Comparison of ENCODE assay signal across 10 cellular contexts in the genomic region with DNA sequence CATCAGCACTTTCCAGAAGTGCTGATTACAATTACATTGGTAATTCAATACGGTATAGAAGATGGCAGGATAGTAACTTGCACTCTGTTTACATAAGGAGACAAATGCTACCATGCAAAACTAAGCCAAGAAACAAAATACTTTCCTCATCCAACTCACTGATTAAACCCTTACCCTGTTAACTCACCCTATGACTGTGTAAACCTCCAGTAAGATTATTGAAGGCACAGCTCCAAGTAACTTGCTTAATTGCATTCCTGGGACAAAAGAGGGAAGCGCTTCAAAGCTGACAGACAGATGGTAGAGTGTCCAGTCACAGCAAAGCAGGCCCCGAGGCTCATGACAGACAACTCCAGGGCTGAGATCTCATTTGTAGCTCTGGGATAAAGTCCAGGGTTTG. TPM values are rescaled to one million over a fixed set of nuclear protein-coding genes. Genes with fewer than 3 reads are reported as not detected.
DNase-seq lines count a peak whose midpoint lies in the region; ATAC-seq and TF ChIP-seq lines count a peak whose summit lies in the region.
"Had no signal": no experiment of that assay in that cellular context is flagged by ENCODE, and none has a peak within 500 bp of the region (broad histone marks: within the 10 kb centered on the region; RNA-seq: fewer than 3 reads in every experiment).

No MANE protein-coding gene starts in this region.

- DNase-seq in H4 (ENCODE audit: low spot score) (peak; percentile 46), PC-9 (peak; percentile 25 to 85), heart right ventricle (peak in 1 of 2 donors; percentile 20), gastrocnemius medialis (peak; percentile 20 to 54), posterior vena cava (ENCODE audit: low spot score) (no peak)
- no peak for DNase-seq in activated naive CD4-positive, alpha-beta T cell treated with anti-CD3 and anti-CD28 coated beads, Interleukin-2, amount 50 U/mL, for 72 hours (ENCODE audit: low spot score in 2 of 2)
- DNase-seq in stimulated activated naive CD4-positive, alpha-beta T cell (lab: John Stamatoyannopoulos, UW): no peak
- DNase-seq: stimulated activated CD4-positive, alpha-beta T cell treated with anti-CD3 and anti-CD28 coated beads, Interleukin-4, amount 100 ng/mL, for 24 hours had no signal

- H3K27ac ChIP-seq in PC-9 (no peak overlapping the region), heart right ventricle (peak overlapping the region in 1 of 10 donors; percentile 19), gastrocnemius medialis (peak overlapping the region in 3 of 4 donors; percentile 8 to 62 (median 55))

- H3K9me3 ChIP-seq in PC-9 (ENCODE audit: insufficient read depth, low read depth) (no peaks in the 10 kb centered on the region), heart right ventricle (no peaks in the 10 kb centered on the region), gastrocnemius medialis (no peaks in the 10 kb centered on the region)

- TF ChIP-seq CTCF in PC-9 (conservative IDR thresholded peaks at IDR 0.05) (no peak), heart right ventricle (IDR thresholded peaks at IDR 0.05) (no peak), gastrocnemius medialis (IDR thresholded peaks at IDR 0.05 in 4 of 5, conservative IDR thresholded peaks at IDR 0.05 in 1 of 5) (no peak)

- H3K9me2 ChIP-seq in PC-9 (ENCODE audit: insufficient read depth): no peaks in the 10 kb centered on the region; the same call in 1 of the 2 replicates

- TF ChIP-seq POLR2A in gastrocnemius medialis (IDR thresholded peaks at IDR 0.05): no peak

- H3K79me2 ChIP-seq in PC-9 (ENCODE audit: low read depth): no peaks in the 10 kb centered on the region

- BruUV-seq in PC-9 (replicated peaks; lab: Mats Ljungman, UMichigan): no TSS peak

- no peak overlapping the region for H2AFZ ChIP-seq in PC-9

- no peak overlapping the region for H3K27ac Mint-ChIP-seq in activated naive CD4-positive, alpha-beta T cell treated with anti-CD3 and anti-CD28 coated beads, Interleukin-2, amount 50 U/mL, for 72 hours

- CTCF ChIA-PET in PC-9 (lab: Charles Lee): no interaction called here

- H3K27me3 ChIP-seq in PC-9 (ENCODE audit: insufficient read depth, low read depth) (no peaks in the 10 kb centered on the region), heart right ventricle (no peaks in the 10 kb centered on the region), gastrocnemius medialis (no peaks in the 10 kb centered on the region)

- H3K4me1 ChIP-seq in PC-9 (replicated peaks; ENCODE audit: insufficient read depth): peaks cover 18% of the 10 kb centered on the region
- H3K4me1 ChIP-seq in heart right ventricle: peaks cover 0 to 24% (median 19%) of the 10 kb centered on the region in 9 donors
- H3K4me1 ChIP-seq in gastrocnemius medialis: peaks cover 6 to 8% of the 10 kb centered on the region in 2 donors

- H3F3A ChIP-seq in PC-9 (ENCODE audit: insufficient read depth, low read depth): peaks cover 21% of the 10 kb centered on the region; the same call in 1 of the 2 replicates

- in situ Hi-C loops in gastrocnemius medialis (cut with MboI; ENCODE audit: low sequenced_read_pairs in 4 of 4): no loop called here

- ATAC-seq in heart right ventricle (peak; percentile 55 to 96 (median 80)), gastrocnemius medialis (peak; percentile 88 to 93), HG02870 (IDR thresholded peaks at IDR 0.05; ENCODE audit: unreplicated experiment) (no peak)
- ATAC-seq in activated naive CD4-positive, alpha-beta T cell treated with anti-CD3 and anti-CD28 coated beads, Interleukin-2, amount 50 U/mL, for 72 hours: no peak
- ATAC-seq: HCT116 had no signal

- no peaks in the 10 kb centered on the region for H3K36me3 Mint-ChIP-seq in activated naive CD4-positive, alpha-beta T cell treated with anti-CD3 and anti-CD28 coated beads, Interleukin-2, amount 50 U/mL, for 72 hours

- no peaks in the 10 kb centered on the region for H4K20me1 ChIP-seq in PC-9 (ENCODE audit: insufficient read depth)

- H3K4me3 ChIP-seq in PC-9 (no peak overlapping the region), heart right ventricle (no peak overlapping the region), gastrocnemius medialis (no peak overlapping the region)

- POLR2A ChIA-PET in PC-9 (lab: Charles Lee; ENCODE audit: unreplicated experiment): no interaction called here

- peak overlapping the region; percentile 15 for H3K4me2 ChIP-seq in PC-9

- H3K36me3 ChIP-seq in PC-9 (ENCODE audit: low read depth): no peaks in the 10 kb centered on the region
- H3K36me3 ChIP-seq in heart right ventricle: no peaks in the 10 kb centered on the region
- H3K36me3 ChIP-seq in gastrocnemius medialis: no peaks in the 10 kb centered on the region

- intact Hi-C loops in PC-9 (cut with micrococcal nuclease; ENCODE audit: unreplicated experiment) (no loop called here), heart right ventricle (cut with DNase I) (no loop called here), gastrocnemius medialis (cut with DNase I; ENCODE audit: low total_unique reads) (no loop called here), posterior vena cava (cut with DNase I) (no loop called here)

- no peaks in the 10 kb centered on the region for H3K9me3 Mint-ChIP-seq in activated naive CD4-positive, alpha-beta T cell treated with anti-CD3 and anti-CD28 coated beads, Interleukin-2, amount 50 U/mL, for 72 hours

- WGBS in heart right ventricle, 2 donors: 28 to 30% methylated on average over 3 of the region's 3 CpGs

RNA-seq across cellular contexts. Expression of a gene that starts 6.9 kb away (rescaled TPM):
- 5.0 and 7.4 TPM in 2 replicates for total RNA-seq in H4 (2014; rRNA removed; shearing (Covaris generic))
- total RNA-seq in PC-9 (2021) (15.1 and 17.6 TPM in 2 replicates), heart right ventricle (10 to 100 TPM; 14.4 to 22.5 (median 18.2) TPM), gastrocnemius medialis (10 to 100 TPM; 13.4 to 23.9 (median 20.0) TPM), posterior vena cava (10 to 100 TPM; 16.3 to 17.5 TPM)
- polyA plus RNA-seq in heart right ventricle: 10 to 100 TPM in 1 of 2 donors, 1 to 10 TPM in 1; 9.7 to 12.9 TPM
- total RNA-seq in activated naive CD4-positive, alpha-beta T cell treated with anti-CD3 and anti-CD28 coated beads, Interleukin-2, amount 50 U/mL, for 72 hours: 1 to 10 TPM; 8.3 to 8.9 TPM

Comparison
In these comparisons a context has a peak if more than half of its experiments do, and no peak if none do; other contexts are left out.
1. DNase-seq: peak in H4 (single experiment), PC-9 (2 of 2) and gastrocnemius medialis (2 of 2); none in posterior vena cava (single experiment), activated naive CD4-positive, alpha-beta T cell treated with anti-CD3 and anti-CD28 coated beads, Interleukin-2, amount 50 U/mL, for 72 hours (0 of 2) and stimulated activated naive CD4-positive, alpha-beta T cell (0 of 6).
2. ATAC-seq: peak in heart right ventricle (8 of 8) and gastrocnemius medialis (2 of 2); none in activated naive CD4-positive, alpha-beta T cell treated with anti-CD3 and anti-CD28 coated beads, Interleukin-2, amount 50 U/mL, for 72 hours (0 of 2) and HG02870 (single experiment).